In the genomic region with DNA sequence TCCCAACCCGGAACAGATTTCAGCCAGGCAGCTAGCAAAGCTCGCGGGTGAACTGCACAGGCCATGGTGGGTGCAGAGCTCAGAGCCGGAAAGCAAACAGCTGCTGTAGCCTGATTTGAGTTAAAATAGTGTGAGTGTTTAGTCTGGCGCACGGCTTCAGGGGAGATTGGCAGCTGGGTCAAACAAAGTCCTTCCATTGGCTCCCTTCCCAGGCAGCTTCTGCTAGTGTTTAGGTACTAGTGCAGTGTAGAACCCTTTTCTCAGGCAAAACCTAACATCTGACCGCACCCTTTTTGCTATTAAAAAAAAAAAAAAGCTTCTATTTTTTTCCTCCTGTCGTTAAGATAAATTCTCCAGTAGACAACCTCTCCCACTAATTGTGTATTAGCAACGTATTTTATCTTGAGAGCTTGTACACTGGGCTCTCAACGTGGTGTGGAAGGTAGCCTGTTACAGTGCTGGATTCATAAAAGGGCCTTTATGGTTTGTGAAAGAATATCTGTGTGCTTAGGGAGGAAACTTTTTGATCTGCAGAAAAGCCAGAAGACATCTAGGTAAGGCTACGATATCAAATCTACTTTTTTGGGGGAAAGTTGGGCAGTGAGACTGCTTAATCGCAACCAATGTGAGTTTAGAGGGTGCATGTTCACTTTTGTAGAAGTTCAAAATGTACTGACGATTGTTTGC, we compare ENCODE assay signal across 9 cellular contexts.
A peak's percentile ranks its signal among the peaks of the same experiment; 100 is the strongest.
DNase-seq lines count a peak whose midpoint lies in the region; ATAC-seq and TF ChIP-seq lines count a peak whose summit lies in the region.
"Had no signal": no experiment of that assay in that cellular context is flagged by ENCODE, and none has a peak within 500 bp of the region (broad histone marks: within the 10 kb centered on the region; RNA-seq: fewer than 3 reads in every experiment).

No MANE protein-coding gene starts in this region.

- TF ChIP-seq POLR2A in upper lobe of left lung (IDR thresholded peaks at IDR 0.05) = no peak

- H3K4me1 ChIP-seq in lower lobe of right lung = no peaks in the 10 kb centered on the region
- peaks cover 0 to 6% (median 0%) of the 10 kb centered on the region in 4 donors for H3K4me1 ChIP-seq in upper lobe of left lung

- H3K4me3 ChIP-seq in lower lobe of right lung (peak overlapping the region; percentile 46), upper lobe of left lung (peak overlapping the region in 3 of 4 donors; percentile 21 to 45 (median 43))

- no peaks in the 10 kb centered on the region for H3K9me3 Mint-ChIP-seq in chondrocyte (ENCODE audit: low read depth)
- H3K9me3 Mint-ChIP-seq in activated CD8-positive, alpha-beta T cell treated with anti-CD3 and anti-CD28 coated beads for 36 hours = peaks cover 1% of the 10 kb centered on the region

- H3K9me3 ChIP-seq in lower lobe of right lung (no peaks in the 10 kb centered on the region), upper lobe of left lung (no peaks in the 10 kb centered on the region), T-helper 17 cell (ENCODE audit: control insufficient read depth, low read length, poor library complexity, severe bottlenecking) (no peaks in the 10 kb centered on the region)

- ATAC-seq in lower lobe of right lung (peak; percentile 91 to 93), upper lobe of left lung (ENCODE audit: low FRiP score in 2 of 2) (peak; percentile 89 to 93), T-helper 17 cell (no peak)
- ATAC-seq in activated CD8-positive, alpha-beta T cell treated with anti-CD3 and anti-CD28 coated beads for 36 hours = no peak

- intact Hi-C loops in lower lobe of right lung (cut with DNase I) = no loop called here
- intact Hi-C loops in activated CD8-positive, alpha-beta T cell treated with anti-CD3 and anti-CD28 coated beads for 36 hours (cut with micrococcal nuclease) = no loop called here

- H3K36me3 Mint-ChIP-seq in chondrocyte (ENCODE audit: low read depth) (no peaks in the 10 kb centered on the region), T-helper 17 cell (ENCODE audit: low read depth) (no peaks in the 10 kb centered on the region)
- H3K36me3 Mint-ChIP-seq in activated CD8-positive, alpha-beta T cell treated with anti-CD3 and anti-CD28 coated beads for 36 hours (ENCODE audit: low read depth) = no peaks in the 10 kb centered on the region
- H3K36me3 Mint-ChIP-seq: naive B cell had no signal

- H3K4me1 Mint-ChIP-seq in chondrocyte (ENCODE audit: low read depth) (peaks cover 40% of the 10 kb centered on the region), T-helper 17 cell (no peaks in the 10 kb centered on the region)
- H3K4me1 Mint-ChIP-seq in activated CD8-positive, alpha-beta T cell treated with anti-CD3 and anti-CD28 coated beads for 36 hours (ENCODE audit: low read depth) = no peaks in the 10 kb centered on the region
- H3K4me1 Mint-ChIP-seq: naive B cell had no signal

- DNase-seq in NCI-H1436 treated with DMSO at 0.1 percent for 48 hours (lab: John Stamatoyannopoulos, UW) (peak; percentile 19), chondrocyte (ENCODE audit: low spot score) (no peak), lower lobe of right lung (peak; percentile 62), upper lobe of left lung (peak in 1 of 2 donors; percentile 78), GM13976 (ENCODE audit: low spot score) (no peak), T-helper 17 cell (no peak)
- no peak for DNase-seq in activated CD4-positive, CD25-positive, alpha-beta regulatory T cell treated with anti-CD3 and anti-CD28 coated beads, Interleukin-2, amount 50 U/mL, for 72 hours
- DNase-seq in activated CD8-positive, alpha-beta T cell treated with anti-CD3 and anti-CD28 coated beads for 36 hours = no peak
- DNase-seq: naive B cell had no signal

- POLR2A ChIA-PET in activated CD8-positive, alpha-beta T cell treated with anti-CD3 and anti-CD28 coated beads for 36 hours (lab: Charles Lee) = no interaction called here

- TF ChIP-seq CTCF in chondrocyte (IDR thresholded peaks at IDR 0.05) (no peak), lower lobe of right lung (IDR thresholded peaks at IDR 0.05) (no peak), upper lobe of left lung (IDR thresholded peaks at IDR 0.05) (no peak), GM13976 (IDR thresholded peaks at IDR 0.05; ENCODE audit: borderline replicate concordance, control extremely low read depth, extremely low read depth, insufficient read depth, missing control alignments) (no peak)
- no peak for TF ChIP-seq CTCF in activated CD8-positive, alpha-beta T cell treated with anti-CD3 and anti-CD28 coated beads for 36 hours (IDR thresholded peaks at IDR 0.05)

- CTCF ChIA-PET in activated CD8-positive, alpha-beta T cell treated with anti-CD3 and anti-CD28 coated beads for 36 hours (lab: Charles Lee) = no interaction called here

- TF ChIP-seq EP300 in upper lobe of left lung (IDR thresholded peaks at IDR 0.05) = no peak

- WGBS in upper lobe of left lung, 2 donors = 24 to 33% methylated on average over 13 of the region's 13 CpGs

- in situ Hi-C loops in GM13976 (cut with MboI; ENCODE audit: low sequenced_read_pairs, unreplicated experiment) = no loop called here

- H3K36me3 ChIP-seq in lower lobe of right lung = no peaks in the 10 kb centered on the region
- no peaks in the 10 kb centered on the region for H3K36me3 ChIP-seq in upper lobe of left lung

- H3K27ac ChIP-seq in lower lobe of right lung (peak overlapping the region; percentile 74), upper lobe of left lung (peak overlapping the region; percentile 62 to 77 (median 72))

- H3K27ac Mint-ChIP-seq in chondrocyte (ENCODE audit: unreplicated experiment) (peak overlapping the region; percentile 86), T-helper 17 cell (no peak overlapping the region)
- no peak overlapping the region for H3K27ac Mint-ChIP-seq in activated CD8-positive, alpha-beta T cell treated with anti-CD3 and anti-CD28 coated beads for 36 hours
- H3K27ac Mint-ChIP-seq: naive B cell had no signal

- H3K4me3 Mint-ChIP-seq in chondrocyte (ENCODE audit: unreplicated experiment) (peak overlapping the region; percentile 87), T-helper 17 cell (no peak overlapping the region)
- no peak overlapping the region for H3K4me3 Mint-ChIP-seq in activated CD8-positive, alpha-beta T cell treated with anti-CD3 and anti-CD28 coated beads for 36 hours
- H3K4me3 Mint-ChIP-seq: naive B cell had no signal

- H3K27me3 ChIP-seq in lower lobe of right lung (ENCODE audit: low read depth) (no peaks in the 10 kb centered on the region), upper lobe of left lung (no peaks in the 10 kb centered on the region)

- H3K27me3 Mint-ChIP-seq in chondrocyte (ENCODE audit: low read depth) (no peaks in the 10 kb centered on the region), T-helper 17 cell (no peaks in the 10 kb centered on the region)
- no peaks in the 10 kb centered on the region for H3K27me3 Mint-ChIP-seq in activated CD8-positive, alpha-beta T cell treated with anti-CD3 and anti-CD28 coated beads for 36 hours
- H3K27me3 Mint-ChIP-seq: naive B cell had no signal

Comparison
In these comparisons a context has a peak if more than half of its experiments do, and no peak if none do; other contexts are left out.
1. DNase-seq: peak in NCI-H1436 treated with DMSO at 0.1 percent for 48 hours (single experiment) and lower lobe of right lung (single experiment); none in chondrocyte (single experiment), GM13976 (single experiment), activated CD4-positive, CD25-positive, alpha-beta regulatory T cell treated with anti-CD3 and anti-CD28 coated beads, Interleukin-2, amount 50 U/mL, for 72 hours (single experiment), T-helper 17 cell (0 of 3) and activated CD8-positive, alpha-beta T cell treated with anti-CD3 and anti-CD28 coated beads for 36 hours (single experiment).
2. ATAC-seq: peak in lower lobe of right lung (2 of 2) and upper lobe of left lung (2 of 2); none in T-helper 17 cell (single experiment) and activated CD8-positive, alpha-beta T cell treated with anti-CD3 and anti-CD28 coated beads for 36 hours (single experiment).